2 cellular contexts compared by ENCODE assay signal in the genomic region with DNA sequence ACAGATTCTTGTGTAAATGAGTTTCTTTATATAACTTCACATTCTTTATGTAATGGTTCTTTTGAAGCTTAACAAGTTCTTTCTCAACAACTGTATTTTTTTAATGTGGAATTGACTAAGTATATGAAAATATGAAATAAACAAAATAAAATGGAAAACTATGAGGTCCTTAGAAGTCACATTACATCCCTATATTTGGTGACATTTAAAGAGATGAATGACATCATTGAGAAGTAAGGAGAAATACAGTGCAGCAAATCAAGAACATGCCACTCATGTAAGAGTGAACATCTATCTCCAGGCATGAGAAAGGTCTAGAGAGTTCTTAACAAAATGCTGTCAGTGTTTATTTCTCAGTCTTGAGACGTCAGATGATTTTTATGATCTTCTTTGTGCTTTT.
TF ChIP-seq lines count a peak whose summit lies in the region.

No MANE protein-coding gene starts in this region.

TF ChIP-seq in SK-N-SH, 30 proteins besides CTCF, POLR2A, EP300 and RAD21 (continued from another document):
- TF ChIP-seq SIN3A (IDR thresholded peaks at IDR 0.05; ENCODE audit: borderline replicate concordance, low read depth, low read length), result no peak
- TF ChIP-seq REST (IDR thresholded peaks at IDR 0.05; ENCODE audit: low read depth, low read length), result no peak
- TF ChIP-seq RXRA (IDR thresholded peaks at IDR 0.05; ENCODE audit: borderline replicate concordance, low read depth), result no peak
- no peak for TF ChIP-seq EZH2phosphoT487 (IDR thresholded peaks at IDR 0.05; ENCODE audit: borderline replicate concordance, low read depth)
- TF ChIP-seq, protein P1, sequence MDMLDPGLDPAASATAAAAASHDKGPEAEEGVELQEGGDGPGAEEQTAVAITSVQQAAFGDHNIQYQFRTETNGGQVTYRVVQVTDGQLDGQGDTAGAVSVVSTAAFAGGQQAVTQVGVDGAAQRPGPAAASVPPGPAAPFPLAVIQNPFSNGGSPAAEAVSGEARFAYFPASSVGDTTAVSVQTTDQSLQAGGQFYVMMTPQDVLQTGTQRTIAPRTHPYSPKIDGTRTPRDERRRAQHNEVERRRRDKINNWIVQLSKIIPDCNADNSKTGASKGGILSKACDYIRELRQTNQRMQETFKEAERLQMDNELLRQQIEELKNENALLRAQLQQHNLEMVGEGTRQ (IDR thresholded peaks at IDR 0.05; ENCODE audit: borderline replicate concordance, low read depth, low read length), result no peak
- TF ChIP-seq MEF2A (IDR thresholded peaks at IDR 0.05; ENCODE audit: borderline replicate concordance, low read depth), result no peak

TF ChIP-seq in SK-N-SH treated with all-trans-retinoic acid at 6 μM for 48 hours, 23 proteins besides CTCF, POLR2A, EP300 and RAD21 (continued from another document):
- TF ChIP-seq GLIS3 (CRISPR knock-in tag; IDR thresholded peaks at IDR 0.05), result no peak
- TF ChIP-seq, protein P2, sequence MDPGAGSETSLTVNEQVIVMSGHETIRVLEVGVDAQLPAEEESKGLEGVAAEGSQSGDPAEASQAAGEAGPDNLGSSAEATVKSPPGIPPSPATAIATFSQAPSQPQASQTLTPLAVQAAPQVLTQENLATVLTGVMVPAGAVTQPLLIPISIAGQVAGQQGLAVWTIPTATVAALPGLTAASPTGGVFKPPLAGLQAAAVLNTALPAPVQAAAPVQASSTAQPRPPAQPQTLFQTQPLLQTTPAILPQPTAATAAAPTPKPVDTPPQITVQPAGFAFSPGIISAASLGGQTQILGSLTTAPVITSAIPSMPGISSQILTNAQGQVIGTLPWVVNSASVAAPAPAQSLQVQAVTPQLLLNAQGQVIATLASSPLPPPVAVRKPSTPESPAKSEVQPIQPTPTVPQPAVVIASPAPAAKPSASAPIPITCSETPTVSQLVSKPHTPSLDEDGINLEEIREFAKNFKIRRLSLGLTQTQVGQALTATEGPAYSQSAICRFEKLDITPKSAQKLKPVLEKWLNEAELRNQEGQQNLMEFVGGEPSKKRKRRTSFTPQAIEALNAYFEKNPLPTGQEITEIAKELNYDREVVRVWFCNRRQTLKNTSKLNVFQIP (CRISPR knock-in tag; IDR thresholded peaks at IDR 0.05; ENCODE audit: borderline replicate concordance, low read depth), result no peak
- no peak for TF ChIP-seq SNAI2 (CRISPR knock-in tag; IDR thresholded peaks at IDR 0.05)
- TF ChIP-seq TOX (CRISPR knock-in tag; IDR thresholded peaks at IDR 0.05; ENCODE audit: borderline replicate concordance), result no peak
- TF ChIP-seq, protein P3, sequence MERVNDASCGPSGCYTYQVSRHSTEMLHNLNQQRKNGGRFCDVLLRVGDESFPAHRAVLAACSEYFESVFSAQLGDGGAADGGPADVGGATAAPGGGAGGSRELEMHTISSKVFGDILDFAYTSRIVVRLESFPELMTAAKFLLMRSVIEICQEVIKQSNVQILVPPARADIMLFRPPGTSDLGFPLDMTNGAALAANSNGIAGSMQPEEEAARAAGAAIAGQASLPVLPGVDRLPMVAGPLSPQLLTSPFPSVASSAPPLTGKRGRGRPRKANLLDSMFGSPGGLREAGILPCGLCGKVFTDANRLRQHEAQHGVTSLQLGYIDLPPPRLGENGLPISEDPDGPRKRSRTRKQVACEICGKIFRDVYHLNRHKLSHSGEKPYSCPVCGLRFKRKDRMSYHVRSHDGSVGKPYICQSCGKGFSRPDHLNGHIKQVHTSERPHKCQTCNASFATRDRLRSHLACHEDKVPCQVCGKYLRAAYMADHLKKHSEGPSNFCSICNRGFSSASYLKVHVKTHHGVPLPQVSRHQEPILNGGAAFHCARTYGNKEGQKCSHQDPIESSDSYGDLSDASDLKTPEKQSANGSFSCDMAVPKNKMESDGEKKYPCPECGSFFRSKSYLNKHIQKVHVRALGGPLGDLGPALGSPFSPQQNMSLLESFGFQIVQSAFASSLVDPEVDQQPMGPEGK (CRISPR knock-in tag; IDR thresholded peaks at IDR 0.05; ENCODE audit: borderline replicate concordance), result no peak
- TF ChIP-seq ZNF565 (CRISPR knock-in tag; conservative IDR thresholded peaks at IDR 0.05; ENCODE audit: low read depth), result no peak
- TF ChIP-seq PPARA (CRISPR knock-in tag; IDR thresholded peaks at IDR 0.05; ENCODE audit: borderline replicate concordance), result no peak
- no peak for TF ChIP-seq ZFP30 (CRISPR knock-in tag; IDR thresholded peaks at IDR 0.05)
- no peak for TF ChIP-seq ZNF8 (CRISPR knock-in tag; IDR thresholded peaks at IDR 0.05)
- no peak for TF ChIP-seq CSDC2 (CRISPR knock-in tag; IDR thresholded peaks at IDR 0.05)
- no peak for TF ChIP-seq RARB (CRISPR knock-in tag; IDR thresholded peaks at IDR 0.05)
- TF ChIP-seq BACH2 (CRISPR knock-in tag; IDR thresholded peaks at IDR 0.05; ENCODE audit: borderline replicate concordance), result no peak
- no peak for TF ChIP-seq TCF4 (CRISPR knock-in tag; IDR thresholded peaks at IDR 0.05; ENCODE audit: borderline replicate concordance)
